26 cellular contexts compared by ENCODE assay signal in genomic region chr3:181313379-181313778, GRCh38.
DNase-seq lines count a peak whose midpoint lies in the region; ATAC-seq, FAIRE-seq and TF ChIP-seq lines count a peak whose summit lies in the region.
"Had no signal": no experiment of that assay in that cellular context is flagged by ENCODE, and none has a peak within 500 bp of the region (broad histone marks: within the 10 kb centered on the region; RNA-seq: fewer than 3 reads in every experiment).

No MANE protein-coding gene starts in this region.

- peak overlapping the region; percentile 29; the same call in 1 of the 2 replicates for H2AFZ ChIP-seq in GM23338
- 0 out of 2 replicates have a peak overlapping the region, but pooled peaks have one; percentile 2 for H2AFZ ChIP-seq in H1 (ENCODE audit: low read length)
- H2AFZ ChIP-seq: GM23248 had no signal

- no peak for TF ChIP-seq EP300 in H1 (IDR thresholded peaks at IDR 0.05; ENCODE audit: borderline replicate concordance in 1 of 2, low read depth in 2 of 2, low read length in 2 of 2)

- H4K8ac ChIP-seq in H1 (ENCODE audit: extremely low read depth, insufficient read depth, low read length) = no peak overlapping the region

- no peaks in the 10 kb centered on the region for H3K79me1 ChIP-seq in H1 (ENCODE audit: low read depth, low read length)

- no peaks in the 10 kb centered on the region for H3K79me2 ChIP-seq in GM23338 (replicated peaks; ENCODE audit: insufficient read depth)
- no peaks in the 10 kb centered on the region for H3K79me2 ChIP-seq in H1 (ENCODE audit: control insufficient read depth in 1 of 2, insufficient read depth in 2 of 2, low read length in 2 of 2)

- no peak overlapping the region for H3K23ac ChIP-seq in H1 (ENCODE audit: insufficient read length)

- no peak overlapping the region for H3K56ac ChIP-seq in H1 (replicated peaks; ENCODE audit: insufficient read length, low read depth, low read length)

- H3K14ac ChIP-seq in H1 (ENCODE audit: insufficient read length) = no peak overlapping the region

- ATAC-seq in GM23338 (no peak), HG03280 (IDR thresholded peaks at IDR 0.05; ENCODE audit: unreplicated experiment) (no peak), HG03469 (IDR thresholded peaks at IDR 0.05; ENCODE audit: unreplicated experiment) (no peak)
- ATAC-seq: heart left ventricle; left colon; stimulated activated memory B cell treated with anti-CD40 and anti-IgM and Interleukin-4, amounts not matched to agents 10 μg/mL and 1 μg/mL and 100 μg/mL, for 72 hours had no signal

- H3K27me3 Mint-ChIP-seq in GM23338 (ENCODE audit: insufficient read depth, low read depth, poor library complexity) = no peaks in the 10 kb centered on the region
- H3K27me3 Mint-ChIP-seq: activated naive CD8-positive, alpha-beta T cell treated with anti-CD3 and anti-CD28 coated beads for 36 hours; CD4-positive, CD25-positive, alpha-beta regulatory T cell; central memory CD8-positive, alpha-beta T cell; stimulated activated memory B cell treated with anti-CD40 and anti-IgM and Interleukin-4, amounts not matched to agents 10 μg/mL and 1 μg/mL and 100 μg/mL, for 72 hours had no signal

- H3K27me3 ChIP-seq in GM23338 (ENCODE audit: insufficient read depth) = no peaks in the 10 kb centered on the region
- H3K27me3 ChIP-seq in H1 (replicated peaks in 1 of 4; ENCODE audit: control insufficient read depth in 3 of 4, extremely low read depth in 1 of 4, insufficient read depth in 3 of 4, low read length in 3 of 4) = no peaks in the 10 kb centered on the region
- H3K27me3 ChIP-seq: dorsolateral prefrontal cortex, heart left ventricle, vagina had no signal

- H3K4ac ChIP-seq in H1 (replicated peaks; ENCODE audit: insufficient read length, low read depth, low read length) = no peak overlapping the region

- H2BK12ac ChIP-seq in H1 (ENCODE audit: low read depth, low read length) = no peak overlapping the region

- no peak overlapping the region for H3K18ac ChIP-seq in H1 (ENCODE audit: extremely low read depth, low read length)

- no peak for TF ChIP-seq RAD21 in H1 (IDR thresholded peaks at IDR 0.05 in 1 of 2, conservative IDR thresholded peaks at IDR 0.05 in 1 of 2; ENCODE audit: low read depth in 2 of 2, low read length in 2 of 2)

- CTCF ChIA-PET in H1 (lab: Charles Lee; ENCODE audit: partially characterized antibody) = no interaction called here

- no peak overlapping the region for H4K5ac ChIP-seq in H1 (ENCODE audit: insufficient read length, low read depth, low read length)

- H3K4me3 Mint-ChIP-seq in GM23338 = no peak overlapping the region
- H3K4me3 Mint-ChIP-seq: activated naive CD8-positive, alpha-beta T cell treated with anti-CD3 and anti-CD28 coated beads for 36 hours; CD4-positive, CD25-positive, alpha-beta regulatory T cell; central memory CD8-positive, alpha-beta T cell; stimulated activated memory B cell treated with anti-CD40 and anti-IgM and Interleukin-4, amounts not matched to agents 10 μg/mL and 1 μg/mL and 100 μg/mL, for 72 hours had no signal

- H3K9ac ChIP-seq in H1 (replicated peaks in 1 of 4; ENCODE audit: extremely low read depth in 1 of 4, low read depth in 3 of 4, low read length in 3 of 4) = no peak overlapping the region
- H3K9ac ChIP-seq: GM23248 had no signal

- H3K23me2 ChIP-seq in H1 (ENCODE audit: low read depth, low read length) = peaks cover 2% of the 10 kb centered on the region; the same call in 1 of the 2 replicates

- no peak for TF ChIP-seq POLR2A in H1 (IDR thresholded peaks at IDR 0.05; ENCODE audit: control extremely low read depth in 1 of 2, low read depth in 2 of 2, low read length in 2 of 2)

- H3K4me1 ChIP-seq in GM23338 (ENCODE audit: insufficient read depth) = peaks cover 11% of the 10 kb centered on the region; the same call in 1 of the 2 replicates
- H3K4me1 ChIP-seq in H1 (replicated peaks in 1 of 4; ENCODE audit: control insufficient read depth in 3 of 4, insufficient read depth in 4 of 4, low read length in 3 of 4) = no peaks in the 10 kb centered on the region
- H3K4me1 ChIP-seq: heart left ventricle, suprapubic skin, vagina had no signal

- DNase-seq in GM23338 (ENCODE audit: low spot score) (no peak), NCI-H1436 treated with DMSO at 0.1 percent for 48 hours (lab: John Stamatoyannopoulos, UW) (peak; percentile 53), NCI-H345 (lab: John Stamatoyannopoulos, UW) (peak; percentile 86), H1 (ENCODE audit: low read depth in 1 of 2, low spot score in 2 of 2) (no peak), NAMALWA (ENCODE audit: low spot score) (no peak)
- DNase-seq: activated CD4-positive, alpha-beta T cell treated with anti-CD3 and anti-CD28 coated beads, Interleukin-2, amount 50 U/mL, for 1 hour; activated naive CD8-positive, alpha-beta T cell treated with anti-CD3 and anti-CD28 coated beads for 36 hours; CD4-positive, CD25-positive, alpha-beta regulatory T cell; dorsolateral prefrontal cortex; GM23248; heart left ventricle; left colon; mesenchymal stem cell; NCI-H2029; occipital lobe; T-helper 2 cell had no signal

- no peaks in the 10 kb centered on the region for H3K36me3 Mint-ChIP-seq in GM23338 (ENCODE audit: low read depth)
- H3K36me3 Mint-ChIP-seq: activated naive CD8-positive, alpha-beta T cell treated with anti-CD3 and anti-CD28 coated beads for 36 hours; CD4-positive, CD25-positive, alpha-beta regulatory T cell; stimulated activated memory B cell treated with anti-CD40 and anti-IgM and Interleukin-4, amounts not matched to agents 10 μg/mL and 1 μg/mL and 100 μg/mL, for 72 hours had no signal

- TF ChIP-seq CTCF in GM23338 (conservative IDR thresholded peaks at IDR 0.05; ENCODE audit: low read depth in 2 of 2) = no peak
- TF ChIP-seq CTCF in H1 (IDR thresholded peaks at IDR 0.05; ENCODE audit: control extremely low read depth in 1 of 3, insufficient read depth in 1 of 3, low read depth in 1 of 3, low read length in 3 of 3) = no peak

- H3K36me3 ChIP-seq in GM23338 (ENCODE audit: insufficient read depth) (no peaks in the 10 kb centered on the region), H1 (ENCODE audit: control insufficient read depth in 2 of 4, insufficient read depth in 4 of 4, low read length in 3 of 4) (no peaks in the 10 kb centered on the region)
- H3K36me3 ChIP-seq: heart left ventricle, suprapubic skin, vagina had no signal

- H2BK15ac ChIP-seq in H1 (ENCODE audit: low read length) = no peak overlapping the region

- H2BK20ac ChIP-seq in H1 (ENCODE audit: low read length) = no peak overlapping the region

- no peak overlapping the region for H4K91ac ChIP-seq in H1 (replicated peaks; ENCODE audit: insufficient read length, low read length)

- H3K9me3 Mint-ChIP-seq in GM23338 = no peaks in the 10 kb centered on the region
- H3K9me3 Mint-ChIP-seq: activated naive CD8-positive, alpha-beta T cell treated with anti-CD3 and anti-CD28 coated beads for 36 hours; central memory CD8-positive, alpha-beta T cell; stimulated activated memory B cell treated with anti-CD40 and anti-IgM and Interleukin-4, amounts not matched to agents 10 μg/mL and 1 μg/mL and 100 μg/mL, for 72 hours had no signal

- POLR2A ChIA-PET in H1 (lab: Charles Lee; ENCODE audit: partially characterized antibody) = no interaction called here

- no peaks in the 10 kb centered on the region for H3K9me2 ChIP-seq in GM23338 (ENCODE audit: insufficient read depth)

- H3K4me1 Mint-ChIP-seq in GM23338 = peaks cover 18% of the 10 kb centered on the region
- H3K4me1 Mint-ChIP-seq: activated naive CD8-positive, alpha-beta T cell treated with anti-CD3 and anti-CD28 coated beads for 36 hours; CD4-positive, CD25-positive, alpha-beta regulatory T cell; central memory CD8-positive, alpha-beta T cell had no signal

- no peak overlapping the region for H2AK5ac ChIP-seq in H1 (ENCODE audit: low read depth, low read length)

- no peak overlapping the region; the same call in 1 of the 2 replicates for H3K27ac Mint-ChIP-seq in GM23338
- H3K27ac Mint-ChIP-seq: activated naive CD8-positive, alpha-beta T cell treated with anti-CD3 and anti-CD28 coated beads for 36 hours; CD4-positive, CD25-positive, alpha-beta regulatory T cell; stimulated activated memory B cell treated with anti-CD40 and anti-IgM and Interleukin-4, amounts not matched to agents 10 μg/mL and 1 μg/mL and 100 μg/mL, for 72 hours had no signal

- H3K9me3 ChIP-seq in H1 (ENCODE audit: insufficient read depth in 2 of 2, low read depth in 1 of 2, low read length in 1 of 2) = no peaks in the 10 kb centered on the region
- H3K9me3 ChIP-seq: heart left ventricle, suprapubic skin, vagina had no signal

- FAIRE-seq in H1 (lab: Jason Lieb, UNC) = no peak
- FAIRE-seq: GM12892 had no signal

- H4K20me1 ChIP-seq in GM23338 (replicated peaks; ENCODE audit: insufficient read depth) (no peaks in the 10 kb centered on the region; the same call in 1 of the 2 replicates), H1 (replicated peaks in 1 of 2; ENCODE audit: control insufficient read depth in 1 of 2, insufficient read depth in 2 of 2, low read length in 2 of 2) (no peaks in the 10 kb centered on the region)

- H3K27ac ChIP-seq in GM23338 (ENCODE audit: low read depth) (no peak overlapping the region), H1 (ENCODE audit: low read depth, low read length) (no peak overlapping the region)
- H3K27ac ChIP-seq: dorsolateral prefrontal cortex, GM23248, heart left ventricle, HL-60, SK-N-MC, suprapubic skin, vagina had no signal

- H3K4me2 ChIP-seq in GM23338 (no peak overlapping the region), H1 (ENCODE audit: insufficient read depth in 1 of 2, low read depth in 2 of 2, low read length in 2 of 2) (no peak overlapping the region)
- H3K4me2 ChIP-seq: smooth muscle cell had no signal

- no peak overlapping the region for H2BK5ac ChIP-seq in H1 (ENCODE audit: low read depth, low read length)

- H2BK120ac ChIP-seq in H1 (replicated peaks; ENCODE audit: low read depth, low read length) = no peak overlapping the region

- H3K4me3 ChIP-seq in GM23338 = no peak overlapping the region
- no peak overlapping the region for H3K4me3 ChIP-seq in H1 (ENCODE audit: extremely low read depth in 1 of 4, insufficient read depth in 2 of 4, low read depth in 3 of 4, low read length in 4 of 4)
- H3K4me3 ChIP-seq: dorsolateral prefrontal cortex, GM23248, heart left ventricle, SK-N-MC, smooth muscle cell, suprapubic skin, vagina had no signal

- no peaks in the 10 kb centered on the region for H3F3A ChIP-seq in GM23338 (replicated peaks; ENCODE audit: low read depth)

- 88% methylated on average over 5 of the region's 5 CpGs; no CpG with 5 or more reads in 1 of the 2 experiments for WGBS in H1 (ENCODE audit: extremely low coverage in 1 of 2, insufficient coverage in 1 of 2, insufficient read length in 1 of 2, insufficient replicate concordance in 2 of 2, low coverage in 1 of 2, low lambda C conversion rate in 2 of 2, missing lambda C conversion rate in 1 of 2), 2 experiments

TF ChIP-seq in GM23338, 12 proteins besides CTCF, POLR2A, EP300 and RAD21 (continues in another document):
- TF ChIP-seq EZH2phosphoT487 (IDR thresholded peaks at IDR 0.05; ENCODE audit: unreplicated experiment) (no peak), JUNB (IDR thresholded peaks at IDR 0.05; ENCODE audit: unreplicated experiment) (no peak), POLR2AphosphoS5 (IDR thresholded peaks at IDR 0.05; ENCODE audit: low read depth) (no peak)

TF ChIP-seq in H1, 55 proteins besides CTCF, POLR2A, EP300 and RAD21 (continues in another document):
- TF ChIP-seq SUZ12 (IDR thresholded peaks at IDR 0.05; ENCODE audit: low read length) (no peak), SIX5 (IDR thresholded peaks at IDR 0.05; ENCODE audit: low read depth, low read length) (no peak), ZNF274 (IDR thresholded peaks at IDR 0.05; ENCODE audit: borderline replicate concordance, extremely low read depth, low read length) (no peak)

Comparison
In these comparisons a context has a peak if more than half of its experiments do, and no peak if none do; other contexts are left out.
1. DNase-seq: peak in NCI-H1436 treated with DMSO at 0.1 percent for 48 hours (single experiment) and NCI-H345 (single experiment); none in GM23338 (single experiment), H1 (0 of 2) and NAMALWA (single experiment).